ENCODE assay signal across 4 cellular contexts in genomic region chr9:135624282-135624681, GRCh38. TPM values are rescaled to one million over a fixed set of nuclear protein-coding genes. Genes with fewer than 3 reads are reported as not detected.
"Had no signal": no experiment of that assay in that cellular context is flagged by ENCODE, and none has a peak within 500 bp of the region (broad histone marks: within the 10 kb centered on the region; RNA-seq: fewer than 3 reads in every experiment).

No MANE protein-coding gene starts in this region.

- H3K4me3 ChIP-seq: GM12878 had no signal

- ATAC-seq: GM12878 had no signal

- DNase-seq: GDM1, GF-D8 had no signal

RNA-seq across cellular contexts. Expression of gene GLT6D1, which starts 15.1 kb away (rescaled TPM):
- total RNA-seq: G401, GM12878 had no signal

RNA-seq across cellular contexts. Expression of gene LCN9, which starts 38.8 kb away (rescaled TPM):
- total RNA-seq: G401, GM12878 had no signal
